In genomic region chr3:79032686-79033318, GRCh38 we compare ENCODE assay signal across 8 cellular contexts.
DNase-seq lines count a peak whose midpoint lies in the region; ATAC-seq, FAIRE-seq and TF ChIP-seq lines count a peak whose summit lies in the region.

No MANE protein-coding gene starts in this region.

- TF ChIP-seq POLR2A in K562 (conservative IDR thresholded peaks at IDR 0.05) = no peak
- no peak for TF ChIP-seq POLR2A in right lobe of liver (IDR thresholded peaks at IDR 0.05)

- no TSS peak for BruUV-seq in K562 (replicated peaks; lab: Mats Ljungman, UMichigan)

- H3K79me2 ChIP-seq in K562 (ENCODE audit: control insufficient read depth, insufficient read depth, low read length) = no peaks in the 10 kb centered on the region

- H3K36me3 ChIP-seq in K562 (ENCODE audit: control insufficient read depth, insufficient read depth, low read length) (no peaks in the 10 kb centered on the region), right lobe of liver (no peaks in the 10 kb centered on the region)

- no peaks in the 10 kb centered on the region for H3K4me1 Mint-ChIP-seq in activated T-cell treated with anti-CD3 and anti-CD28 coated beads, Interleukin-2, amount 50 U/mL, for 72 hours (ENCODE audit: low read depth)
- no peaks in the 10 kb centered on the region for H3K4me1 Mint-ChIP-seq in T-helper 2 cell treated with Interferon-gamma antibody and Interleukin-4, amounts not matched to agents 5 μg/mL and 100 μg/mL, for 36 hours (ENCODE audit: low read depth)

- H2AFZ ChIP-seq in K562 (ENCODE audit: low read depth, low read length) = no peak overlapping the region

- H3K4me2 ChIP-seq in K562 (ENCODE audit: insufficient read depth, low read length) = no peak overlapping the region

- peak; percentile 3 for DNase-seq in GDM1 (lab: John Stamatoyannopoulos, UW)
- DNase-seq in HEK293T (ENCODE audit: extremely low spot score) = peak; percentile 39
- DNase-seq in NCI-H2227 (lab: John Stamatoyannopoulos, UW; ENCODE audit: unreplicated experiment) = peak; percentile 64
- peak in 2 of 4 experiments; percentile 5 to 17 for DNase-seq in K562 (ENCODE audit: extremely low read depth in 1 of 4, low spot score in 3 of 4)
- DNase-seq in right lobe of liver = no peak
- DNase-seq in activated T-cell treated with anti-CD3 and anti-CD28 coated beads, Interleukin-2, amount 50 U/mL, for 72 hours = no peak
- DNase-seq in T-helper 2 cell treated with Interferon-gamma antibody and Interleukin-4, amounts not matched to agents 5 μg/mL and 100 μg/mL, for 36 hours (ENCODE audit: low spot score) = no peak
- no peak for DNase-seq in GM19239 (ENCODE audit: insufficient read length, low spot score)

- no peak overlapping the region for H3K27ac Mint-ChIP-seq in activated T-cell treated with anti-CD3 and anti-CD28 coated beads, Interleukin-2, amount 50 U/mL, for 72 hours
- no peak overlapping the region for H3K27ac Mint-ChIP-seq in T-helper 2 cell treated with Interferon-gamma antibody and Interleukin-4, amounts not matched to agents 5 μg/mL and 100 μg/mL, for 36 hours

- H3K9me3 ChIP-seq in K562 (replicated peaks; ENCODE audit: control insufficient read depth, insufficient read depth, low read depth, low read length) (no peaks in the 10 kb centered on the region), right lobe of liver (no peaks in the 10 kb centered on the region)

- H3K9ac ChIP-seq in K562 (ENCODE audit: insufficient read depth in 1 of 2, low read depth in 2 of 2, low read length in 2 of 2) = no peak overlapping the region

- intact Hi-C loops in K562 (cut with micrococcal nuclease) (loop anchor here (1.0 kb wide), 1 partner anchor 374 kb away; no protein-coding TSS in a partner anchor), right lobe of liver (cut with DNase I) (no loop called here)

- no peaks in the 10 kb centered on the region for H3K36me3 Mint-ChIP-seq in activated T-cell treated with anti-CD3 and anti-CD28 coated beads, Interleukin-2, amount 50 U/mL, for 72 hours (ENCODE audit: insufficient read depth in 2 of 2)
- no peaks in the 10 kb centered on the region for H3K36me3 Mint-ChIP-seq in T-helper 2 cell treated with Interferon-gamma antibody and Interleukin-4, amounts not matched to agents 5 μg/mL and 100 μg/mL, for 36 hours (ENCODE audit: low read depth)

- H3K27ac ChIP-seq in K562 (ENCODE audit: extremely low read depth, low read depth, low read length) (no peak overlapping the region), right lobe of liver (no peak overlapping the region)

- TF ChIP-seq CTCF in K562 (IDR thresholded peaks at IDR 0.05 in 2 of 3, conservative IDR thresholded peaks at IDR 0.05 in 1 of 3; ENCODE audit: insufficient read depth in 2 of 3, low read depth in 1 of 3, low read length in 3 of 3) (peak in 1 of 3 experiments; percentile 26; a peak in 1 of 6 replicates), right lobe of liver (IDR thresholded peaks at IDR 0.05) (peak; percentile 49 to 63 (median 57))

- H3K27me3 Mint-ChIP-seq in activated T-cell treated with anti-CD3 and anti-CD28 coated beads, Interleukin-2, amount 50 U/mL, for 72 hours (ENCODE audit: low read depth) = no peaks in the 10 kb centered on the region
- H3K27me3 Mint-ChIP-seq in T-helper 2 cell treated with Interferon-gamma antibody and Interleukin-4, amounts not matched to agents 5 μg/mL and 100 μg/mL, for 36 hours (ENCODE audit: low read depth) = no peaks in the 10 kb centered on the region

- peaks cover 0 to 1% of the 10 kb centered on the region in 2 donors for H3K9me3 Mint-ChIP-seq in activated T-cell treated with anti-CD3 and anti-CD28 coated beads, Interleukin-2, amount 50 U/mL, for 72 hours
- no peaks in the 10 kb centered on the region for H3K9me3 Mint-ChIP-seq in T-helper 2 cell treated with Interferon-gamma antibody and Interleukin-4, amounts not matched to agents 5 μg/mL and 100 μg/mL, for 36 hours

- no peak for TF ChIP-seq EP300 in K562 (IDR thresholded peaks at IDR 0.05; ENCODE audit: low read length)

- CTCF ChIA-PET in HEK293T (lab: Yijun Ruan, JAX) (interaction anchor here (1.1 kb wide), 1 partner anchor 485 kb away, joined by 3 read pairs; no protein-coding TSS in a partner anchor), K562 (lab: Yijun Ruan, JAX; ENCODE audit: low intra/inter-chr PET ratio) (interaction anchor here (1.2 kb wide), 1 partner anchor 374 kb away, joined by 6 read pairs; no protein-coding TSS in a partner anchor)

- no peak overlapping the region for H3K4me3 Mint-ChIP-seq in activated T-cell treated with anti-CD3 and anti-CD28 coated beads, Interleukin-2, amount 50 U/mL, for 72 hours
- H3K4me3 Mint-ChIP-seq in T-helper 2 cell treated with Interferon-gamma antibody and Interleukin-4, amounts not matched to agents 5 μg/mL and 100 μg/mL, for 36 hours = no peak overlapping the region

- H3K9me1 ChIP-seq in K562 (ENCODE audit: control insufficient read depth, insufficient read depth, low read length) = no peaks in the 10 kb centered on the region

- no peak for FAIRE-seq in K562 (lab: Jason Lieb, UNC)
- FAIRE-seq in GM19239 (lab: Jason Lieb, UNC) = no peak

- POLR2A ChIA-PET in HEK293T (lab: Yijun Ruan, JAX) (no interaction called here), K562 (lab: Yijun Ruan, JAX) (no interaction called here)

- peak; percentile 39 to 40; a peak in 3 of 4 replicates for TF ChIP-seq RAD21 in K562 (CRISPR knock-in tag; conservative IDR thresholded peaks at IDR 0.05 in 1 of 2, IDR thresholded peaks at IDR 0.05 in 1 of 2)

- H3K4me3 ChIP-seq in K562 = no peak overlapping the region
- no peak overlapping the region for H3K4me3 ChIP-seq in right lobe of liver

- H3K27me3 ChIP-seq in K562 (ENCODE audit: control insufficient read depth in 2 of 2, insufficient read depth in 2 of 2, low read length in 2 of 2) = no peaks in the 10 kb centered on the region
- no peaks in the 10 kb centered on the region for H3K27me3 ChIP-seq in right lobe of liver

- H3K4me1 ChIP-seq in K562 (replicated peaks in 1 of 2; ENCODE audit: control insufficient read depth in 2 of 2, insufficient read depth in 2 of 2, low read length in 2 of 2) (no peaks in the 10 kb centered on the region), right lobe of liver (no peaks in the 10 kb centered on the region)

- H4K20me1 ChIP-seq in K562 (replicated peaks; ENCODE audit: control insufficient read depth, insufficient read depth, low read length) = no peaks in the 10 kb centered on the region

- in situ Hi-C loops in K562 (cut with MboI) = loop anchor here (25.0 kb wide), 1 partner anchor 371 kb away; no protein-coding TSS in a partner anchor

- no peak for ATAC-seq in K562
- peak; percentile 61 to 77 (median 72) for ATAC-seq in right lobe of liver
- no peak for ATAC-seq in activated T-cell treated with anti-CD3 and anti-CD28 coated beads, Interleukin-2, amount 50 U/mL, for 72 hours (replicated peaks in 1 of 2)

TF ChIP-seq in HEK293T, 16 proteins besides CTCF, POLR2A, EP300 and RAD21:
- TF ChIP-seq ELF4 (IDR thresholded peaks at IDR 0.05) (no peak), FOXK2 (IDR thresholded peaks at IDR 0.05) (no peak), SUZ12 (IDR thresholded peaks at IDR 0.05) (no peak), PKNOX1 (IDR thresholded peaks at IDR 0.05) (peak; percentile 54), BHLHE40 (IDR thresholded peaks at IDR 0.05; ENCODE audit: borderline replicate concordance) (no peak), TARDBP (IDR thresholded peaks at IDR 0.05) (no peak), CTBP1 (IDR thresholded peaks at IDR 0.05; ENCODE audit: borderline replicate concordance) (0 out of 2 replicates have a peak, but pooled peaks have one; percentile 27)

TF ChIP-seq in K562, 482 proteins besides CTCF, POLR2A, EP300 and RAD21 (continues in another document):
- TF ChIP-seq SP2 (IDR thresholded peaks at IDR 0.05; ENCODE audit: extremely low read depth, low read depth, low read length, poor library complexity, severe bottlenecking) (no peak), FOXO4 (CRISPR knock-in tag; IDR thresholded peaks at IDR 0.05) (no peak), ZNF511 (CRISPR knock-in tag; IDR thresholded peaks at IDR 0.05) (no peak), ZNF3 (CRISPR knock-in tag; IDR thresholded peaks at IDR 0.05) (no peak), FOXA3 (CRISPR knock-in tag; conservative IDR thresholded peaks at IDR 0.05 in 1 of 2, IDR thresholded peaks at IDR 0.05 in 1 of 2) (no peak), ZNF436 (CRISPR knock-in tag; IDR thresholded peaks at IDR 0.05) (no peak), ZFP36 (IDR thresholded peaks at IDR 0.05; ENCODE audit: low read depth, low read length, partially characterized antibody) (no peak), HMGXB4 (CRISPR knock-in tag; IDR thresholded peaks at IDR 0.05) (no peak), PML (IDR thresholded peaks at IDR 0.05; ENCODE audit: low read length) (no peak)

Comparison
In these comparisons a context has a peak if more than half of its experiments do, and no peak if none do; other contexts are left out.
1. DNase-seq: peak in GDM1 (single experiment), HEK293T (single experiment) and NCI-H2227 (single experiment); none in right lobe of liver (0 of 3), activated T-cell treated with anti-CD3 and anti-CD28 coated beads, Interleukin-2, amount 50 U/mL, for 72 hours (0 of 2), T-helper 2 cell treated with Interferon-gamma antibody and Interleukin-4, amounts not matched to agents 5 μg/mL and 100 μg/mL, for 36 hours (single experiment) and GM19239 (single experiment).
2. ATAC-seq: peak in right lobe of liver (4 of 4); none in K562 (single experiment) and activated T-cell treated with anti-CD3 and anti-CD28 coated beads, Interleukin-2, amount 50 U/mL, for 72 hours (0 of 2).